In genomic region chr1:20409017-20409416, GRCh38 we compare ENCODE assay signal across 17 cellular contexts.
DNase-seq lines count a peak whose midpoint lies in the region; ATAC-seq and TF ChIP-seq lines count a peak whose summit lies in the region.
"Had no signal": no experiment of that assay in that cellular context is flagged by ENCODE, and none has a peak within 500 bp of the region (broad histone marks: within the 10 kb centered on the region; RNA-seq: fewer than 3 reads in every experiment).

No MANE protein-coding gene starts in this region.

- peaks cover 87% of the 10 kb centered on the region for H3K27me3 ChIP-seq in endodermal cell (ENCODE audit: control insufficient read depth, insufficient read depth, low read length, poor library complexity, severe bottlenecking)
- H3K27me3 ChIP-seq: BE2C had no signal

- no peaks in the 10 kb centered on the region for H3K36me3 ChIP-seq in endodermal cell (ENCODE audit: control insufficient read depth, insufficient read depth, low read length)
- H3K36me3 ChIP-seq: BE2C, HAP-1 had no signal

- TF ChIP-seq CTCF in endodermal cell (conservative IDR thresholded peaks at IDR 0.05), result no peak

- no peak overlapping the region for H3K9ac ChIP-seq in endodermal cell (ENCODE audit: extremely low read depth, low read length, poor library complexity, severe bottlenecking)

- H3K27ac Mint-ChIP-seq in endodermal cell, result no peak overlapping the region
- H3K27ac Mint-ChIP-seq in memory B cell, result peak overlapping the region; percentile 9
- H3K27ac Mint-ChIP-seq: CD8-positive, alpha-beta T cell had no signal

- peak overlapping the region; percentile 43 for H3K4me3 ChIP-seq in endodermal cell (ENCODE audit: low read length)
- H3K4me3 ChIP-seq: A549, HAP-1 had no signal

- no peak for ATAC-seq in memory B cell (ENCODE audit: low read depth)
- no peak for ATAC-seq in HG02885 (IDR thresholded peaks at IDR 0.05; ENCODE audit: poor library complexity, unreplicated experiment)
- ATAC-seq in HG03135 (IDR thresholded peaks at IDR 0.05; ENCODE audit: unreplicated experiment), result no peak
- ATAC-seq: A549; CD8-positive, alpha-beta T cell had no signal

- H3K27ac ChIP-seq in angular gyrus (ENCODE audit: low read depth, low read length), result peak overlapping the region; percentile 44
- no peak overlapping the region for H3K27ac ChIP-seq in endodermal cell (ENCODE audit: low read depth, low read length)
- H3K27ac ChIP-seq: A549, C4-2B, HL-60 had no signal

- H3K4me3 Mint-ChIP-seq in endodermal cell (no peak overlapping the region), memory B cell (no peak overlapping the region)
- H3K4me3 Mint-ChIP-seq: CD8-positive, alpha-beta T cell had no signal

- no peaks in the 10 kb centered on the region for H3K9me3 ChIP-seq in endodermal cell (ENCODE audit: control insufficient read depth, low read length)
- H3K9me3 ChIP-seq: A549, BE2C, HAP-1 had no signal

- H3K27me3 Mint-ChIP-seq in endodermal cell (ENCODE audit: insufficient read depth), result peaks cover 99% of the 10 kb centered on the region
- no peaks in the 10 kb centered on the region for H3K27me3 Mint-ChIP-seq in memory B cell

- H3K36me3 Mint-ChIP-seq in endodermal cell (ENCODE audit: low read depth) (no peaks in the 10 kb centered on the region), memory B cell (no peaks in the 10 kb centered on the region)
- H3K36me3 Mint-ChIP-seq: CD8-positive, alpha-beta T cell had no signal

- WGBS in endodermal cell (ENCODE audit: insufficient coverage in 1 of 2, insufficient read length in 1 of 2), 2 experiments, result 93 to 94% methylated on average over 3 of the region's 3 CpGs

- DNase-seq in endodermal cell, result no peak
- no peak for DNase-seq in memory B cell (ENCODE audit: low spot score in 2 of 2)
- DNase-seq in activated CD8-positive, alpha-beta memory T cell treated with anti-CD3 and anti-CD28 coated beads for 24 hours, result no peak
- DNase-seq in RPMI8226, result no peak
- DNase-seq: BE2C; CD8-positive, alpha-beta T cell; COR-L47; DMS153; DND-41; GDM1 had no signal

- no peaks in the 10 kb centered on the region for H3K4me1 ChIP-seq in endodermal cell (ENCODE audit: control insufficient read depth, insufficient read depth, low read length)
- H3K4me1 ChIP-seq: BE2C, HAP-1 had no signal

- H3K9me3 Mint-ChIP-seq in endodermal cell (no peaks in the 10 kb centered on the region), memory B cell (no peaks in the 10 kb centered on the region)
- H3K9me3 Mint-ChIP-seq: CD8-positive, alpha-beta T cell had no signal

- H3K4me1 Mint-ChIP-seq in endodermal cell (peaks cover 38% of the 10 kb centered on the region), memory B cell (peaks cover 42% of the 10 kb centered on the region)
